Comparison of ENCODE assay signal across 1 cellular context in the genomic region with DNA sequence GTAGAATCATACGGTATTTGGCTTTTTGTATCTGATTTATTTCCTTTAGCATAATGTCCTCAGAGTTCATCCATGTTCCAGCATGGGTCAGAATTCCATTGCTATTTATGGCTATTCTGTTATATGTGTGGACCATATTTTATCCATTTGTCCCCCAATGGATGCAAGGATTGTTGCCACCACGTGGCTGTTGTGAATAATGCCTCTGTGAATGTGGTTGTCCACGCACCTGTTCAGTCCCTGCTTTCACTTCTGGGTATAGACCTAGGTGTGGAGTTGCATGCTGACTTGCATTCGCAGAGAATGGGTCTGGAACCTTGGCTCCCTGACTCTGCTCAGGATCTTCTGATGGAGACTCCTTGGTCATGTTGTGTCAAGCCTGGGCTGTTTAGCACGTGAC.
TF ChIP-seq lines count a peak whose summit lies in the region.

No MANE protein-coding gene starts in this region.

TF ChIP-seq in GM23338, 12 proteins besides CTCF, POLR2A, EP300 and RAD21 (continued from another document):
- TF ChIP-seq NANOG (IDR thresholded peaks at IDR 0.05; ENCODE audit: borderline replicate concordance) (no peak), ZNF114 (CRISPR knock-in tag; IDR thresholded peaks at IDR 0.05) (no peak), POLR2AphosphoS5 (IDR thresholded peaks at IDR 0.05; ENCODE audit: low read depth) (no peak), STAT1 (IDR thresholded peaks at IDR 0.05; ENCODE audit: unreplicated experiment) (no peak), CREB1 (CRISPR knock-in tag; IDR thresholded peaks at IDR 0.05; ENCODE audit: low read depth) (no peak), JUNB (IDR thresholded peaks at IDR 0.05; ENCODE audit: unreplicated experiment) (no peak)
- TF ChIP-seq, protein P1, sequence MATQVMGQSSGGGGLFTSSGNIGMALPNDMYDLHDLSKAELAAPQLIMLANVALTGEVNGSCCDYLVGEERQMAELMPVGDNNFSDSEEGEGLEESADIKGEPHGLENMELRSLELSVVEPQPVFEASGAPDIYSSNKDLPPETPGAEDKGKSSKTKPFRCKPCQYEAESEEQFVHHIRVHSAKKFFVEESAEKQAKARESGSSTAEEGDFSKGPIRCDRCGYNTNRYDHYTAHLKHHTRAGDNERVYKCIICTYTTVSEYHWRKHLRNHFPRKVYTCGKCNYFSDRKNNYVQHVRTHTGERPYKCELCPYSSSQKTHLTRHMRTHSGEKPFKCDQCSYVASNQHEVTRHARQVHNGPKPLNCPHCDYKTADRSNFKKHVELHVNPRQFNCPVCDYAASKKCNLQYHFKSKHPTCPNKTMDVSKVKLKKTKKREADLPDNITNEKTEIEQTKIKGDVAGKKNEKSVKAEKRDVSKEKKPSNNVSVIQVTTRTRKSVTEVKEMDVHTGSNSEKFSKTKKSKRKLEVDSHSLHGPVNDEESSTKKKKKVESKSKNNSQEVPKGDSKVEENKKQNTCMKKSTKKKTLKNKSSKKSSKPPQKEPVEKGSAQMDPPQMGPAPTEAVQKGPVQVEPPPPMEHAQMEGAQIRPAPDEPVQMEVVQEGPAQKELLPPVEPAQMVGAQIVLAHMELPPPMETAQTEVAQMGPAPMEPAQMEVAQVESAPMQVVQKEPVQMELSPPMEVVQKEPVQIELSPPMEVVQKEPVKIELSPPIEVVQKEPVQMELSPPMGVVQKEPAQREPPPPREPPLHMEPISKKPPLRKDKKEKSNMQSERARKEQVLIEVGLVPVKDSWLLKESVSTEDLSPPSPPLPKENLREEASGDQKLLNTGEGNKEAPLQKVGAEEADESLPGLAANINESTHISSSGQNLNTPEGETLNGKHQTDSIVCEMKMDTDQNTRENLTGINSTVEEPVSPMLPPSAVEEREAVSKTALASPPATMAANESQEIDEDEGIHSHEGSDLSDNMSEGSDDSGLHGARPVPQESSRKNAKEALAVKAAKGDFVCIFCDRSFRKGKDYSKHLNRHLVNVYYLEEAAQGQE (IDR thresholded peaks at IDR 0.05; ENCODE audit: unreplicated experiment): no peak
